ENCODE assay signal across 27 cellular contexts in genomic region chr3:4950948-4951347, GRCh38.
"Had no signal": no experiment of that assay in that cellular context is flagged by ENCODE, and none has a peak within 500 bp of the region (broad histone marks: within the 10 kb centered on the region; RNA-seq: fewer than 3 reads in every experiment).

No MANE protein-coding gene starts in this region.

- H3K9me3 Mint-ChIP-seq: activated T-cell treated with anti-CD3 and anti-CD28 coated beads, Interleukin-2, amount 50 U/mL, for 24 hours; activated T-helper 2 cell treated with anti-CD3 and anti-CD28 coated beads, Interferon-gamma antibody, Interleukin-2, Interleukin-4, amounts not matched to agents 10 μg/mL and 5 μg/mL and 100 μg/mL, durations not matched to agents 14 hours and 24 hours and 36 hours; effector memory CD8-positive, alpha-beta T cell; natural killer cell; stimulated activated naive CD8-positive, alpha-beta T cell treated with anti-CD3 and anti-CD28 coated beads, Interleukin-15, Interleukin-2, amounts not matched to agents 100 ng/mL and 50 ng/mL, for 24 hours had no signal

- H3K27me3 ChIP-seq: adrenal gland, dorsolateral prefrontal cortex, esophagus muscularis mucosa, hepatocyte, left lung, pancreas, right atrium auricular region, thyroid gland, upper lobe of right lung had no signal

- H3K4me1 ChIP-seq: adrenal gland, psoas muscle, upper lobe of right lung had no signal

- H3K9me3 ChIP-seq: adrenal gland, esophagus muscularis mucosa, left lung, pancreas, psoas muscle, right atrium auricular region, thyroid gland, upper lobe of right lung had no signal

- H3K4me3 ChIP-seq: adrenal gland, dorsolateral prefrontal cortex, esophagus muscularis mucosa, hepatocyte, left lung, lung, pancreas, psoas muscle, right atrium auricular region, thyroid gland, upper lobe of right lung had no signal

- H3K27ac Mint-ChIP-seq: activated T-cell treated with anti-CD3 and anti-CD28 coated beads, Interleukin-2, amount 50 U/mL, for 24 hours; activated T-helper 2 cell treated with anti-CD3 and anti-CD28 coated beads, Interferon-gamma antibody, Interleukin-2, Interleukin-4, amounts not matched to agents 10 μg/mL and 5 μg/mL and 100 μg/mL, durations not matched to agents 14 hours and 24 hours and 36 hours; natural killer cell; stimulated activated naive CD8-positive, alpha-beta T cell treated with anti-CD3 and anti-CD28 coated beads, Interleukin-15, Interleukin-2, amounts not matched to agents 100 ng/mL and 50 ng/mL, for 24 hours had no signal

- H3K4me1 Mint-ChIP-seq: natural killer cell had no signal

- H3K36me3 ChIP-seq: adrenal gland, esophagus muscularis mucosa, left lung, pancreas, right atrium auricular region, thyroid gland, upper lobe of right lung had no signal

- H3K4me3 Mint-ChIP-seq: activated naive CD8-positive, alpha-beta T cell; activated T-cell treated with anti-CD3 and anti-CD28 coated beads, Interleukin-2, amount 50 U/mL, for 24 hours; effector memory CD8-positive, alpha-beta T cell; natural killer cell; stimulated activated naive CD8-positive, alpha-beta T cell treated with anti-CD3 and anti-CD28 coated beads, Interleukin-15, Interleukin-2, amounts not matched to agents 100 ng/mL and 50 ng/mL, for 24 hours had no signal

- ATAC-seq: effector memory CD8-positive, alpha-beta T cell; natural killer cell had no signal

- H3K27me3 Mint-ChIP-seq: activated naive CD8-positive, alpha-beta T cell; activated T-cell treated with anti-CD3 and anti-CD28 coated beads, Interleukin-2, amount 50 U/mL, for 24 hours; effector memory CD8-positive, alpha-beta T cell; stimulated activated naive CD8-positive, alpha-beta T cell treated with anti-CD3 and anti-CD28 coated beads, Interleukin-15, Interleukin-2, amounts not matched to agents 100 ng/mL and 50 ng/mL, for 24 hours had no signal

- DNase-seq: activated CD4-positive, alpha-beta T cell treated with anti-CD3 and anti-CD28 coated beads for 1 hour; activated CD4-positive, alpha-beta T cell treated with anti-CD3 and anti-CD28 coated beads, Interleukin-2, amount 50 U/mL, for 1 hour; activated CD8-positive, alpha-beta memory T cell treated with anti-CD3 and anti-CD28 coated beads for 24 hours; activated CD8-positive, alpha-beta memory T cell treated with anti-CD3 and anti-CD28 coated beads, Interleukin-2, amount 50 U/mL, for 4 hours; activated naive CD4-positive, alpha-beta T cell; activated T-cell treated with anti-CD3 and anti-CD28 coated beads, Interleukin-2, amount 50 U/mL, for 24 hours; adrenal gland; central memory CD4-positive, alpha-beta T cell; dorsolateral prefrontal cortex; effector memory CD8-positive, alpha-beta T cell; glutamatergic neuron; kidney glomerular epithelial cell; natural killer cell; pancreas; stimulated activated CD4-positive, alpha-beta T cell treated with anti-CD3 and anti-CD28 coated beads, Interleukin-12 subunit alpha, Interleukin-12 subunit beta, amount 100 ng/mL, for 4 hours; substantia nigra; thyroid gland; upper lobe of right lung had no signal

- H3K36me3 Mint-ChIP-seq: activated naive CD8-positive, alpha-beta T cell; natural killer cell had no signal

- H3K27ac ChIP-seq: dorsolateral prefrontal cortex, esophagus muscularis mucosa, hepatocyte, left lung, pancreas, psoas muscle, right atrium auricular region, upper lobe of right lung had no signal
